In the genomic region with DNA sequence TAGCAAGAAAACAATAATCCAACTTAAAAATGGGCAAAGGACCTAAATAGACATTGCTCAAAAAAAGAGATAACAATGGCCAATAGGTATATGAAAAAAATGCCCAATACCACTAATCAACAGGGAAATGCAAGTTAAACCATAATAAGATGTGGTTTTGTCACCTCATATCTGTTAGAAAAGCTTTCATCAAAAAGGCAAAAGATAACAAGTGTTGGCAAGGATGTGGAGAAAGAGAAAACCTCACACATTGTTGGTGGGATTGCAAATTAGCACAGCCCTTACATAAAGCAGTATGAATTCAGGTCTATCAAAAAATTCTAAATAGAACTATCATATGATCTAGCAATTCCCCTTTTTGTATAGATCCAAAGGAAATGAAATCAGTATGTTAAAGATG, we compare ENCODE assay signal across 30 cellular contexts.
"Had no signal": no experiment of that assay in that cellular context is flagged by ENCODE, and none has a peak within 500 bp of the region (broad histone marks: within the 10 kb centered on the region; RNA-seq: fewer than 3 reads in every experiment).

No MANE protein-coding gene starts in this region.

- H3K27ac Mint-ChIP-seq: activated CD4-positive, alpha-beta memory T cell treated with anti-CD3 and anti-CD28 coated beads for 36 hours; activated CD4-positive, alpha-beta T cell treated with anti-CD3 and anti-CD28 coated beads for 36 hours; activated CD4-positive, alpha-beta T cell treated with anti-CD3 and anti-CD28 coated beads, Interleukin-2, amount 10 ng/mL, durations not matched to agents 24 days and 14 days; activated CD8-positive, alpha-beta memory T cell treated with anti-CD3 and anti-CD28 coated beads, Interleukin-2, amount 10 ng/mL, durations not matched to agents 7 days and 5 days; activated CD8-positive, alpha-beta T cell treated with anti-CD3 and anti-CD28 coated beads, Interleukin-2, amount 10 ng/mL, durations not matched to agents 7 days and 5 days; activated naive CD4-positive, alpha-beta T cell treated with anti-CD3 and anti-CD28 coated beads, Interleukin-2, amount 10 ng/mL, durations not matched to agents 7 days and 5 days; activated naive CD4-positive, alpha-beta T cell treated with anti-CD3 and anti-CD28 coated beads, Interleukin-2, amount 50 U/mL, for 72 hours; activated naive CD8-positive, alpha-beta T cell treated with anti-CD3 and anti-CD28 coated beads, Interleukin-2, amount 10 ng/mL, durations not matched to agents 7 days and 5 days; activated T-helper 1 cell treated with anti-CD3 and anti-CD28 coated beads, Interleukin-12 subunit alpha, Interleukin-12 subunit beta, Interleukin-2, Interleukin-4 antibody, amounts not matched to agents 30 ng/mL and 10 ng/mL and 1 ng/mL, durations not matched to agents 14 hours and 24 hours and 36 hours; brain; dendritic cell treated with granulocyte-macrophage colony-stimulating factor and Interleukin-4, amounts not matched to agents 40 ng/mL and 50 ng/mL, for 4 days had no signal

- H3K36me3 Mint-ChIP-seq: activated CD4-positive, alpha-beta memory T cell treated with anti-CD3 and anti-CD28 coated beads for 36 hours; activated CD8-positive, alpha-beta memory T cell treated with anti-CD3 and anti-CD28 coated beads, Interleukin-2, amount 10 ng/mL, durations not matched to agents 7 days and 5 days; activated naive CD4-positive, alpha-beta T cell treated with anti-CD3 and anti-CD28 coated beads, Interleukin-2, amount 10 ng/mL, durations not matched to agents 7 days and 5 days; activated naive CD8-positive, alpha-beta T cell treated with anti-CD3 and anti-CD28 coated beads, Interleukin-2, amount 10 ng/mL, durations not matched to agents 7 days and 5 days; brain had no signal

- DNase-seq: activated CD4-positive, alpha-beta memory T cell treated with anti-CD3 and anti-CD28 coated beads for 36 hours; activated CD4-positive, alpha-beta T cell treated with anti-CD3 and anti-CD28 coated beads for 36 hours; activated CD4-positive, alpha-beta T cell treated with anti-CD3 and anti-CD28 coated beads, Interleukin-2, amount 10 ng/mL, durations not matched to agents 24 days and 14 days; activated CD4-positive, CD25-positive, alpha-beta regulatory T cell; activated CD4-positive, CD25-positive, alpha-beta regulatory T cell treated with anti-CD3 and anti-CD28 coated beads, Interleukin-2, amount 50 U/mL, for 72 hours; activated CD8-positive, alpha-beta memory T cell treated with anti-CD3 and anti-CD28 coated beads, Interleukin-2, amount 10 ng/mL, durations not matched to agents 7 days and 5 days; activated CD8-positive, alpha-beta memory T cell treated with anti-CD3 and anti-CD28 coated beads, Interleukin-2, amount 50 U/mL, for 4 hours; activated CD8-positive, alpha-beta T cell treated with anti-CD3 and anti-CD28 coated beads, Interleukin-2, amount 10 ng/mL, durations not matched to agents 7 days and 5 days; activated gamma-delta T cell; activated naive CD4-positive, alpha-beta T cell; activated naive CD4-positive, alpha-beta T cell treated with anti-CD3 and anti-CD28 coated beads, Interleukin-2, amount 10 ng/mL, durations not matched to agents 7 days and 5 days; activated naive CD8-positive, alpha-beta T cell treated with anti-CD3 and anti-CD28 coated beads, Interleukin-2, amount 10 ng/mL, durations not matched to agents 7 days and 5 days; activated T-cell treated with anti-CD3 and anti-CD28 coated beads, Interleukin-2, amount 50 U/mL, for 1 hour; activated T-cell treated with anti-CD3 and anti-CD28 coated beads, Interleukin-2, amount 50 U/mL, for 48 hours; central memory CD4-positive, alpha-beta T cell; dorsolateral prefrontal cortex; effector memory CD4-positive, alpha-beta T cell; esophagus squamous epithelium; foreskin melanocyte; head of caudate nucleus; T-helper 2 cell had no signal

- H3K27me3 ChIP-seq: ascending aorta, breast epithelium, cardiac muscle cell, esophagus squamous epithelium, gastroesophageal sphincter had no signal

- H3K4me1 ChIP-seq: ascending aorta, breast epithelium, esophagus squamous epithelium, gastroesophageal sphincter had no signal

- H3K4me3 Mint-ChIP-seq: activated CD4-positive, alpha-beta memory T cell treated with anti-CD3 and anti-CD28 coated beads for 36 hours; activated CD4-positive, alpha-beta T cell treated with anti-CD3 and anti-CD28 coated beads for 36 hours; activated CD4-positive, alpha-beta T cell treated with anti-CD3 and anti-CD28 coated beads, Interleukin-2, amount 10 ng/mL, durations not matched to agents 24 days and 14 days; activated CD8-positive, alpha-beta memory T cell treated with anti-CD3 and anti-CD28 coated beads, Interleukin-2, amount 10 ng/mL, durations not matched to agents 7 days and 5 days; activated CD8-positive, alpha-beta T cell treated with anti-CD3 and anti-CD28 coated beads, Interleukin-2, amount 10 ng/mL, durations not matched to agents 7 days and 5 days; activated naive CD4-positive, alpha-beta T cell treated with anti-CD3 and anti-CD28 coated beads, Interleukin-2, amount 10 ng/mL, durations not matched to agents 7 days and 5 days; activated naive CD8-positive, alpha-beta T cell treated with anti-CD3 and anti-CD28 coated beads, Interleukin-2, amount 10 ng/mL, durations not matched to agents 7 days and 5 days; activated T-helper 1 cell treated with anti-CD3 and anti-CD28 coated beads, Interleukin-12 subunit alpha, Interleukin-12 subunit beta, Interleukin-2, Interleukin-4 antibody, amounts not matched to agents 30 ng/mL and 10 ng/mL and 1 ng/mL, durations not matched to agents 14 hours and 24 hours and 36 hours; brain; dendritic cell treated with granulocyte-macrophage colony-stimulating factor and Interleukin-4, amounts not matched to agents 40 ng/mL and 50 ng/mL, for 4 days had no signal

- H3K27me3 Mint-ChIP-seq: activated CD4-positive, alpha-beta T cell treated with anti-CD3 and anti-CD28 coated beads for 36 hours; activated CD8-positive, alpha-beta memory T cell treated with anti-CD3 and anti-CD28 coated beads, Interleukin-2, amount 10 ng/mL, durations not matched to agents 7 days and 5 days; activated naive CD4-positive, alpha-beta T cell treated with anti-CD3 and anti-CD28 coated beads, Interleukin-2, amount 10 ng/mL, durations not matched to agents 7 days and 5 days; activated naive CD8-positive, alpha-beta T cell treated with anti-CD3 and anti-CD28 coated beads, Interleukin-2, amount 10 ng/mL, durations not matched to agents 7 days and 5 days; dendritic cell treated with granulocyte-macrophage colony-stimulating factor and Interleukin-4, amounts not matched to agents 40 ng/mL and 50 ng/mL, for 4 days had no signal

- H3K9me3 Mint-ChIP-seq: activated CD4-positive, alpha-beta T cell treated with anti-CD3 and anti-CD28 coated beads, Interleukin-2, amount 10 ng/mL, durations not matched to agents 24 days and 14 days; activated naive CD4-positive, alpha-beta T cell treated with anti-CD3 and anti-CD28 coated beads, Interleukin-2, amount 10 ng/mL, durations not matched to agents 7 days and 5 days had no signal

- ATAC-seq: activated CD4-positive, alpha-beta T cell treated with anti-CD3 and anti-CD28 coated beads for 36 hours; activated CD8-positive, alpha-beta memory T cell treated with anti-CD3 and anti-CD28 coated beads, Interleukin-2, amount 10 ng/mL, durations not matched to agents 7 days and 5 days; activated CD8-positive, alpha-beta T cell treated with anti-CD3 and anti-CD28 coated beads, Interleukin-2, amount 10 ng/mL, durations not matched to agents 7 days and 5 days; activated naive CD4-positive, alpha-beta T cell treated with anti-CD3 and anti-CD28 coated beads, Interleukin-2, amount 50 U/mL, for 72 hours; gastroesophageal sphincter had no signal

- H3K36me3 ChIP-seq: ascending aorta, breast epithelium, cardiac muscle cell, esophagus squamous epithelium, gastroesophageal sphincter had no signal

- H3K4me1 Mint-ChIP-seq: activated CD4-positive, alpha-beta T cell treated with anti-CD3 and anti-CD28 coated beads for 36 hours; activated CD4-positive, alpha-beta T cell treated with anti-CD3 and anti-CD28 coated beads, Interleukin-2, amount 10 ng/mL, durations not matched to agents 24 days and 14 days; activated CD8-positive, alpha-beta memory T cell treated with anti-CD3 and anti-CD28 coated beads, Interleukin-2, amount 10 ng/mL, durations not matched to agents 7 days and 5 days; activated naive CD4-positive, alpha-beta T cell treated with anti-CD3 and anti-CD28 coated beads, Interleukin-2, amount 10 ng/mL, durations not matched to agents 7 days and 5 days; activated naive CD8-positive, alpha-beta T cell treated with anti-CD3 and anti-CD28 coated beads, Interleukin-2, amount 10 ng/mL, durations not matched to agents 7 days and 5 days; brain had no signal

- H3K4me3 ChIP-seq: ascending aorta, breast epithelium, cardiac muscle cell, coronary artery, dorsolateral prefrontal cortex, esophagus squamous epithelium, gastroesophageal sphincter had no signal

- H3K27ac ChIP-seq: ascending aorta, breast epithelium, cardiac muscle cell, coronary artery, dorsolateral prefrontal cortex, esophagus squamous epithelium, gastroesophageal sphincter had no signal
